Comparison of ENCODE assay signal across 8 cellular contexts in genomic region chr7:35599061-35599460, GRCh38.
"Had no signal": no experiment of that assay in that cellular context is flagged by ENCODE, and none has a peak within 500 bp of the region (broad histone marks: within the 10 kb centered on the region; RNA-seq: fewer than 3 reads in every experiment).

No MANE protein-coding gene starts in this region.

- H3K9me3 ChIP-seq: HAP-1 had no signal

- ATAC-seq: HCT116, HepG2 had no signal

- H3K9ac ChIP-seq: GM23248 had no signal

- H3K27ac ChIP-seq: GM23248, HL-60 had no signal

- H3K36me3 ChIP-seq: HAP-1 had no signal

- H3K4me1 ChIP-seq: HAP-1 had no signal

- H3K4me3 ChIP-seq: GM23248, HAP-1 had no signal

- DNase-seq: GM23248, GOT3, H7, KG1 had no signal

- H2AFZ ChIP-seq: GM23248 had no signal
